1 cellular context compared by ENCODE assay signal in genomic region chr1:6603851-6604558, GRCh38.
TF ChIP-seq lines count a peak whose summit lies in the region.

No MANE protein-coding gene starts in this region.

TF ChIP-seq in K562, 482 proteins besides CTCF, POLR2A, EP300 and RAD21 (continued from another document and continues in another):
- peak; percentile 99 for TF ChIP-seq ZNF395 (CRISPR knock-in tag; IDR thresholded peaks at IDR 0.05)
- TF ChIP-seq SIN3B (IDR thresholded peaks at IDR 0.05; ENCODE audit: low read depth): no peak; the same call in 1 of the 2 replicates
- TF ChIP-seq ZNF766 (CRISPR knock-in tag; conservative IDR thresholded peaks at IDR 0.05): peak; percentile 89
- TF ChIP-seq ZMIZ1 (IDR thresholded peaks at IDR 0.05; ENCODE audit: low read depth in 2 of 2, low read length in 2 of 2): peak in 1 of 2 experiments; percentile 61; a peak in 2 of 4 replicates
- 0 out of 2 replicates have a peak, but pooled peaks have one; percentile 30 for TF ChIP-seq ZNF764 (CRISPR knock-in tag; IDR thresholded peaks at IDR 0.05; ENCODE audit: low read depth)
- TF ChIP-seq RAD51 (IDR thresholded peaks at IDR 0.05; ENCODE audit: borderline replicate concordance, low read depth): peak; percentile 65; the same call in 1 of the 2 replicates
- TF ChIP-seq ESRRB (CRISPR knock-in tag; IDR thresholded peaks at IDR 0.05; ENCODE audit: borderline replicate concordance): no peak
- peak; percentile 94 for TF ChIP-seq ZNF175 (CRISPR knock-in tag; IDR thresholded peaks at IDR 0.05; ENCODE audit: low read depth)
- no peak; the same call in 1 of the 2 replicates for TF ChIP-seq FOXP1 (CRISPR knock-in tag; IDR thresholded peaks at IDR 0.05)
- TF ChIP-seq USF2 (CRISPR knock-in tag; IDR thresholded peaks at IDR 0.05): peak; percentile 81
- 0 out of 2 replicates have a peak, but pooled peaks have one; percentile 48 for TF ChIP-seq BCL6 (CRISPR knock-in tag; IDR thresholded peaks at IDR 0.05)
- peak; percentile 77 for TF ChIP-seq ASH1L (IDR thresholded peaks at IDR 0.05; ENCODE audit: borderline replicate concordance, low read depth, partially characterized antibody)
- no peak for TF ChIP-seq RUNX1 (IDR thresholded peaks at IDR 0.05; ENCODE audit: low read depth)
- no peak for TF ChIP-seq RFX1 (IDR thresholded peaks at IDR 0.05)
- no peak; the same call in 1 of the 2 replicates for TF ChIP-seq NCOR1 (IDR thresholded peaks at IDR 0.05)
- no peak for TF ChIP-seq ZNF551 (CRISPR knock-in tag; IDR thresholded peaks at IDR 0.05)
- TF ChIP-seq SMARCA5 (IDR thresholded peaks at IDR 0.05): no peak
- TF ChIP-seq BRCA1 (IDR thresholded peaks at IDR 0.05): no peak
- 0 out of 2 replicates have a peak, but pooled peaks have one; percentile 79 for TF ChIP-seq BRCA1 (CRISPR knock-in tag; IDR thresholded peaks at IDR 0.05)
- TF ChIP-seq, protein P1, sequence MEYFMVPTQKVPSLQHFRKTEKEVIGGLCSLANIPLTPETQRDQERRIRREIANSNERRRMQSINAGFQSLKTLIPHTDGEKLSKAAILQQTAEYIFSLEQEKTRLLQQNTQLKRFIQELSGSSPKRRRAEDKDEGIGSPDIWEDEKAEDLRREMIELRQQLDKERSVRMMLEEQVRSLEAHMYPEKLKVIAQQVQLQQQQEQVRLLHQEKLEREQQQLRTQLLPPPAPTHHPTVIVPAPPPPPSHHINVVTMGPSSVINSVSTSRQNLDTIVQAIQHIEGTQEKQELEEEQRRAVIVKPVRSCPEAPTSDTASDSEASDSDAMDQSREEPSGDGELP (CRISPR knock-in tag; IDR thresholded peaks at IDR 0.05; ENCODE audit: borderline replicate concordance): peak; percentile 77; the same call in 1 of the 2 replicates
- TF ChIP-seq EP400 (IDR thresholded peaks at IDR 0.05): peak; percentile 99
- TF ChIP-seq, protein P2, sequence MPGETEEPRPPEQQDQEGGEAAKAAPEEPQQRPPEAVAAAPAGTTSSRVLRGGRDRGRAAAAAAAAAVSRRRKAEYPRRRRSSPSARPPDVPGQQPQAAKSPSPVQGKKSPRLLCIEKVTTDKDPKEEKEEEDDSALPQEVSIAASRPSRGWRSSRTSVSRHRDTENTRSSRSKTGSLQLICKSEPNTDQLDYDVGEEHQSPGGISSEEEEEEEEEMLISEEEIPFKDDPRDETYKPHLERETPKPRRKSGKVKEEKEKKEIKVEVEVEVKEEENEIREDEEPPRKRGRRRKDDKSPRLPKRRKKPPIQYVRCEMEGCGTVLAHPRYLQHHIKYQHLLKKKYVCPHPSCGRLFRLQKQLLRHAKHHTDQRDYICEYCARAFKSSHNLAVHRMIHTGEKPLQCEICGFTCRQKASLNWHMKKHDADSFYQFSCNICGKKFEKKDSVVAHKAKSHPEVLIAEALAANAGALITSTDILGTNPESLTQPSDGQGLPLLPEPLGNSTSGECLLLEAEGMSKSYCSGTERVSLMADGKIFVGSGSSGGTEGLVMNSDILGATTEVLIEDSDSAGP (CRISPR knock-in tag; IDR thresholded peaks at IDR 0.05): no peak
- no peak for TF ChIP-seq NR2C2 (CRISPR knock-in tag; IDR thresholded peaks at IDR 0.05)
- TF ChIP-seq NR2C2 (tag; IDR thresholded peaks at IDR 0.05): 0 out of 2 replicates have a peak, but pooled peaks have one; percentile 26
- no peak for TF ChIP-seq NFATC3 (IDR thresholded peaks at IDR 0.05)
- TF ChIP-seq ZNF655 (CRISPR knock-in tag; IDR thresholded peaks at IDR 0.05): no peak
- 0 out of 2 replicates have a peak, but pooled peaks have one; percentile 30 for TF ChIP-seq ZNF143 (CRISPR knock-in tag; IDR thresholded peaks at IDR 0.05)
- TF ChIP-seq ZNF75A (CRISPR knock-in tag; IDR thresholded peaks at IDR 0.05): 0 out of 2 replicates have a peak, but pooled peaks have one; percentile 40
- TF ChIP-seq ZBTB40 (IDR thresholded peaks at IDR 0.05): no peak
- TF ChIP-seq ZBTB40 (CRISPR knock-in tag; IDR thresholded peaks at IDR 0.05): no peak
- TF ChIP-seq ARHGAP35 (IDR thresholded peaks at IDR 0.05; ENCODE audit: partially characterized antibody): no peak
- 0 out of 2 replicates have a peak, but pooled peaks have one; percentile 18 for TF ChIP-seq NFXL1 (CRISPR knock-in tag; IDR thresholded peaks at IDR 0.05)
- TF ChIP-seq XRCC4 (IDR thresholded peaks at IDR 0.05; ENCODE audit: extremely low read depth, insufficient read depth, insufficient read length): no peak
- 0 out of 2 replicates have a peak, but pooled peaks have one; percentile 49 for TF ChIP-seq JUND (IDR thresholded peaks at IDR 0.05; ENCODE audit: borderline replicate concordance, low read depth, low read length)
- peak; percentile 50; the same call in 2 of the 3 replicates for TF ChIP-seq JUND (tag; IDR thresholded peaks at IDR 0.05; ENCODE audit: borderline replicate concordance, low read depth, low read length)
- peak; percentile 91 for TF ChIP-seq HDAC8 (tag; IDR thresholded peaks at IDR 0.05)
- TF ChIP-seq ELF1 (tag; IDR thresholded peaks at IDR 0.05): peak; percentile 96
- peak in 1 of 2 experiments; percentile 93; a peak in 2 of 4 replicates for TF ChIP-seq HDAC1 (IDR thresholded peaks at IDR 0.05)
- peak; percentile 67; the same call in 1 of the 2 replicates for TF ChIP-seq RFX7 (CRISPR knock-in tag; IDR thresholded peaks at IDR 0.05)
